In genomic region chr10:13349776-13350274, GRCh38 we compare ENCODE assay signal across 8 cellular contexts. TPM values are rescaled to one million over a fixed set of nuclear protein-coding genes. Genes with fewer than 3 reads are reported as not detected.
DNase-seq lines count a peak whose midpoint lies in the region; ATAC-seq and TF ChIP-seq lines count a peak whose summit lies in the region.

No MANE protein-coding gene starts in this region.

- no peak for TF ChIP-seq EP300 in tibial nerve (IDR thresholded peaks at IDR 0.05)

- no peak for TF ChIP-seq POLR2A in tibial nerve (IDR thresholded peaks at IDR 0.05)

- peaks cover 28% of the 10 kb centered on the region; the same call in 1 of the 2 replicates for H3K27me3 ChIP-seq in HUES64 (ENCODE audit: insufficient read depth, low read length)
- H3K27me3 ChIP-seq in tibial nerve, result peaks cover 0 to 38% of the 10 kb centered on the region in 2 donors

- in situ Hi-C loops in ACHN (cut with HindIII; ENCODE audit: low pct_ligation_motif_present, low pct_unique_long_range_greater_than_20kb, low sequenced_read_pairs), result no loop called here

- H3K27ac Mint-ChIP-seq in activated B cell treated with CpG ODN at 0.5 μM for 24 hours, result peak overlapping the region; percentile 50

- H3K36me3 Mint-ChIP-seq in activated B cell treated with CpG ODN at 0.5 μM for 24 hours (ENCODE audit: low read depth), result peaks cover 3% of the 10 kb centered on the region

- peak; percentile 72 for DNase-seq in ACHN
- DNase-seq in activated B cell treated with CpG ODN at 0.5 μM for 24 hours, result no peak
- DNase-seq in epithelial cell of proximal tubule (ENCODE audit: low read depth), result no peak
- peak; percentile 73 to 80 (median 79) for DNase-seq in mucosa of descending colon
- DNase-seq in tibial nerve (ENCODE audit: low spot score in 2 of 2), result peak; percentile 18 to 29

- intact Hi-C loops in activated B cell treated with CpG ODN at 0.5 μM for 24 hours (cut with micrococcal nuclease), result loop anchor here (5.0 to 10.0 kb wide), 2 partner anchors 1305 to 1817 kb away; partner anchors contain the start of genes NMT2 and UPF2
- intact Hi-C loops in mucosa of descending colon (cut with DNase I, micrococcal nuclease), result no loop called here

- H3K9ac ChIP-seq in HUES64 (ENCODE audit: low read depth, low read length), result peak overlapping the region; percentile 96

- H3K9me3 Mint-ChIP-seq in activated B cell treated with CpG ODN at 0.5 μM for 24 hours, result no peaks in the 10 kb centered on the region

- H3K27ac ChIP-seq in HUES64 (ENCODE audit: low read depth, low read length) (peak overlapping the region; percentile 100), tibial nerve (peak overlapping the region in 2 of 4 donors; percentile 77 to 98)

- H3K4me1 ChIP-seq in HUES64 (ENCODE audit: insufficient read depth, low read length) (peaks cover 38% of the 10 kb centered on the region), mucosa of descending colon (ENCODE audit: low read depth) (peaks cover 15% of the 10 kb centered on the region), tibial nerve (peaks cover 0 to 38% (median 10%) of the 10 kb centered on the region in 4 donors)

- H3K4me1 Mint-ChIP-seq in activated B cell treated with CpG ODN at 0.5 μM for 24 hours, result peaks cover 55% of the 10 kb centered on the region

- WGBS in HUES64, result under 1% methylated on average over 18 of the region's 18 CpGs
- 1% methylated on average over 18 of the region's 18 CpGs for WGBS in tibial nerve, 2 donors

- CTCF ChIA-PET in activated B cell treated with CpG ODN at 0.5 μM for 24 hours (lab: Charles Lee), result interaction anchor here (1.4 to 1.7 kb wide), 4 partner anchors 22 to 143 kb away, joined by 3 to 4 read pairs (median 4); no protein-coding TSS in a partner anchor

- TF ChIP-seq CTCF in activated B cell treated with CpG ODN at 0.5 μM for 24 hours (IDR thresholded peaks at IDR 0.05) (no peak), epithelial cell of proximal tubule (conservative IDR thresholded peaks at IDR 0.05; ENCODE audit: low read depth, low read length) (no peak), mucosa of descending colon (IDR thresholded peaks at IDR 0.05) (no peak), tibial nerve (IDR thresholded peaks at IDR 0.05) (no peak)

- POLR2A ChIA-PET in activated B cell treated with CpG ODN at 0.5 μM for 24 hours (lab: Charles Lee), result interaction anchor here (0.6 to 6.6 kb wide), 2 partner anchors 46 to 49 kb away, joined by 7 to 68 read pairs; partner anchors contain the start of gene PHYH

- peak overlapping the region; percentile 89 for H3K4me3 Mint-ChIP-seq in activated B cell treated with CpG ODN at 0.5 μM for 24 hours

- H3K4me3 ChIP-seq in HUES64 (ENCODE audit: low read length) (peak overlapping the region; percentile 75), epithelial cell of proximal tubule (ENCODE audit: low read depth, low read length) (peak overlapping the region; percentile 85), mucosa of descending colon (no peak overlapping the region), tibial nerve (peak overlapping the region; percentile 68 to 87 (median 75))

- ATAC-seq in activated B cell treated with CpG ODN at 0.5 μM for 24 hours (ENCODE audit: low read depth) (no peak), mucosa of descending colon (peak; percentile 59), HG03571 (IDR thresholded peaks at IDR 0.05; ENCODE audit: unreplicated experiment) (no peak), HG02588 (IDR thresholded peaks at IDR 0.05; ENCODE audit: unreplicated experiment) (no peak)

- no peaks in the 10 kb centered on the region for H3K9me3 ChIP-seq in HUES64 (ENCODE audit: insufficient read depth, low read depth, low read length)
- no peaks in the 10 kb centered on the region for H3K9me3 ChIP-seq in mucosa of descending colon
- no peaks in the 10 kb centered on the region for H3K9me3 ChIP-seq in tibial nerve

- peaks cover 8% of the 10 kb centered on the region for H3K27me3 Mint-ChIP-seq in activated B cell treated with CpG ODN at 0.5 μM for 24 hours

- H3K36me3 ChIP-seq in HUES64 (ENCODE audit: insufficient read depth, low read length), result peaks cover 4% of the 10 kb centered on the region; the same call in 1 of the 2 replicates
- no peaks in the 10 kb centered on the region for H3K36me3 ChIP-seq in mucosa of descending colon (ENCODE audit: low read depth)
- no peaks in the 10 kb centered on the region for H3K36me3 ChIP-seq in tibial nerve

RNA-seq across cellular contexts. Expression of gene SEPHS1, which starts 1.7 kb away (rescaled TPM):
- 423 TPM for polyA plus RNA-seq in HUES64 (2013, experiment 1 of 2)
- polyA plus RNA-seq in HUES64 (2013, experiment 2 of 2), result 333 TPM
- total RNA-seq in activated B cell treated with CpG ODN at 0.5 μM for 24 hours (36.7 and 38.0 TPM in 2 replicates), epithelial cell of proximal tubule (38.2 and 83.9 TPM in 2 replicates), mucosa of descending colon (10 to 100 TPM; 32.3 to 40.3 (median 36.6) TPM), tibial nerve (10 to 100 TPM; 18.0 to 28.4 (median 23.9) TPM)

RNA-seq across cellular contexts. Expression of gene PHYH, which starts 50.0 kb away (rescaled TPM):
- 15.9 TPM for polyA plus RNA-seq in HUES64 (2013, experiment 1 of 2)
- 23.3 TPM for polyA plus RNA-seq in HUES64 (2013, experiment 2 of 2)
- total RNA-seq in activated B cell treated with CpG ODN at 0.5 μM for 24 hours, result 10.4 and 10.8 TPM in 2 replicates
- total RNA-seq in epithelial cell of proximal tubule, result 12.9 and 20.0 TPM in 2 replicates
- 10 to 100 TPM; 33.8 to 64.2 (median 53.6) TPM for total RNA-seq in mucosa of descending colon
- total RNA-seq in tibial nerve, result 10 to 100 TPM; 14.1 to 40.9 (median 32.5) TPM

Comparison
In these comparisons a context has a peak if more than half of its experiments do, and no peak if none do; other contexts are left out.
1. DNase-seq: peak in ACHN (single experiment), mucosa of descending colon (3 of 3) and tibial nerve (2 of 2); none in activated B cell treated with CpG ODN at 0.5 μM for 24 hours (single experiment) and epithelial cell of proximal tubule (single experiment).